Comparison of ENCODE assay signal across 1 cellular context in the genomic region with DNA sequence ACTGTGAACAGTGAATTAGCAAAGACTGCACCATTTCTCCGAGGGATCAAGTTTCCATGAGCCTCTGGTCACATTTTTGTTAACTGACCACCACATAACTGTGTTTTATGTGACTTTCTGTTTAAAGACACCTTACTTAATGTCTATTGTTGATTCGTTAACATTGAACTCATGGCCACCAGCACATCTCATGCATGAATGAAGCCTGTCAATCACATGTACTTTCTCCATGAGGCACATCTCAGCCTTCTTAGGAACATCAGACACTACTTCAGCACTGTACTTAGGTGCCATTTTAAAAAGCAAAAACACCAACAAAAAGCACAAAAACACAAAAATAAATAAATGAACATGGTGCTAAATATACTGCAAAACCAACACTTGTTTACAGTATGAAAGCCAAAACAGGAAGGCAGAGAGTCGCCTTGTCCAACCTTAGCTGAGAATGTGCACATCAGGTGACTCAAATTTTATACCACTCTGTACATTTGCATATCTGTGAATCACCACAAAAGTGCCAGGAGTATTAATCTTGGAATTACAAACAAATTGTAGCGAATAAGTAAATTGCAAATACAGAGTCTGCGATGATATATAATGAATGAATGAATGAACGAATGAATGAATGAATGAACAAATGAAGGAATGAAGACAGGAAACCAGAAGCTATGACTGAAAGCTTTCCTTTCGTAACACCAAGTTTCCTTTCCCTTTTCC.
TF ChIP-seq lines count a peak whose summit lies in the region.

No MANE protein-coding gene starts in this region.

TF ChIP-seq in GM12878, 131 proteins besides CTCF, POLR2A, EP300 and RAD21 (continued from another document):
- TF ChIP-seq ELK1 (IDR thresholded peaks at IDR 0.05; ENCODE audit: low read depth, low read length), result no peak
